23 cellular contexts compared by ENCODE assay signal in genomic region chr18:46141199-46141598, GRCh38.
"Had no signal": no experiment of that assay in that cellular context is flagged by ENCODE, and none has a peak within 500 bp of the region (broad histone marks: within the 10 kb centered on the region; RNA-seq: fewer than 3 reads in every experiment).

No MANE protein-coding gene starts in this region.

- ATAC-seq: esophagus mucosa; left cardiac atrium; left ventricle myocardium superior; mucosa of descending colon; natural killer cell treated with Interleukin-12 subunit alpha and Interleukin-12 subunit beta and Interleukin-15 and Interleukin-18, amount 100 ng/mL, for 72 hours had no signal

- H3K4me1 ChIP-seq: adrenal gland, ascending aorta, right atrium auricular region, suprapubic skin, tibial artery had no signal

- H3K27ac ChIP-seq: adrenal gland, ascending aorta, right atrium auricular region, suprapubic skin, tibial artery had no signal

- H3K27me3 ChIP-seq: adrenal gland, ascending aorta, right atrium auricular region, suprapubic skin, tibial artery had no signal

- H3K36me3 ChIP-seq: adrenal gland, ascending aorta, right atrium auricular region, suprapubic skin had no signal

- H3K4me3 ChIP-seq: adrenal gland, ascending aorta, mucosa of descending colon, right atrium auricular region, suprapubic skin, tibial artery had no signal

- H3K9me3 ChIP-seq: adrenal gland, ascending aorta, mucosa of descending colon, right atrium auricular region, suprapubic skin, tibial artery had no signal

- DNase-seq: activated B cell treated with CpG ODN at 0.5 μM for 24 hours; activated effector memory CD4-positive, alpha-beta T cell treated with anti-CD3 and anti-CD28 coated beads, Interleukin-2, amount 50 U/mL, for 16 hours; activated naive CD4-positive, alpha-beta T cell treated with anti-CD3 and anti-CD28 coated beads for 36 hours; activated naive CD8-positive, alpha-beta T cell treated with anti-CD3 and anti-CD28 coated beads for 36 hours; activated T-cell treated with anti-CD3 and anti-CD28 coated beads, Interleukin-2, amount 50 U/mL, for 1 hour; adrenal gland; caudate nucleus; endodermal cell; foreskin fibroblast; head of caudate nucleus; hippocampal formation; left cardiac atrium; left ventricle myocardium superior; mucosa of descending colon; stimulated activated CD4-positive, alpha-beta T cell treated with anti-CD3 and anti-CD28 coated beads, Interleukin-15, amount 100 ng/mL, for 24 hours; stimulated activated naive CD4-positive, alpha-beta T cell; T-helper 9 cell had no signal
